In genomic region chr10:133276435-133277201, GRCh38 we compare ENCODE assay signal across 1 cellular context.
TF ChIP-seq lines count a peak whose summit lies in the region.

Gene ADAM8 (minus strand): TSS chr10:133276868. CDS start chr10:133276817, 51 bp downstream.

TF ChIP-seq in GM12878, 131 proteins besides CTCF, POLR2A, EP300 and RAD21 (continued from another document and continues in another):
- TF ChIP-seq PRDM15 (CRISPR knock-in tag; IDR thresholded peaks at IDR 0.05) (no peak), CEBPZ (IDR thresholded peaks at IDR 0.05; ENCODE audit: low read depth, low read length) (no peak), PAX8 (IDR thresholded peaks at IDR 0.05) (no peak), MTA3 (IDR thresholded peaks at IDR 0.05; ENCODE audit: borderline replicate concordance, low read length) (no peak), BRCA1 (IDR thresholded peaks at IDR 0.05; ENCODE audit: low read depth, low read length) (no peak), YY1 (IDR thresholded peaks at IDR 0.05; ENCODE audit: low read depth, low read length) (no peak), ZBTB4 (CRISPR knock-in tag; IDR thresholded peaks at IDR 0.05) (no peak), SUZ12 (IDR thresholded peaks at IDR 0.05; ENCODE audit: unreplicated experiment) (no peak), ZNF622 (IDR thresholded peaks at IDR 0.05) (no peak), TAF1 (IDR thresholded peaks at IDR 0.05; ENCODE audit: borderline replicate concordance, low read depth, low read length) (peak; percentile 72; the same call in 1 of the 2 replicates), IRF3 (IDR thresholded peaks at IDR 0.05) (no peak), ATF7 (IDR thresholded peaks at IDR 0.05; ENCODE audit: low read depth) (no peak), RB1 (IDR thresholded peaks at IDR 0.05; ENCODE audit: borderline replicate concordance) (no peak; the same call in 1 of the 2 replicates), NFIC (IDR thresholded peaks at IDR 0.05; ENCODE audit: low read depth, low read length) (no peak), RUNX3 (IDR thresholded peaks at IDR 0.05; ENCODE audit: low read length) (no peak), SREBF1 (IDR thresholded peaks at IDR 0.05; ENCODE audit: low read length) (no peak), STAT1 (conservative IDR thresholded peaks at IDR 0.05) (0 out of 2 replicates have a peak, but pooled peaks have one; percentile 36), SMAD5 (IDR thresholded peaks at IDR 0.05; ENCODE audit: low read depth) (no peak), RCOR1 (conservative IDR thresholded peaks at IDR 0.05; ENCODE audit: low read depth, low read length) (no peak), ZBED1 (IDR thresholded peaks at IDR 0.05; ENCODE audit: borderline replicate concordance) (no peak), BCL11A (IDR thresholded peaks at IDR 0.05; ENCODE audit: low read depth, low read length) (no peak), CBX3 (IDR thresholded peaks at IDR 0.05; ENCODE audit: borderline replicate concordance, low read depth) (no peak), GABPA (IDR thresholded peaks at IDR 0.05; ENCODE audit: low read depth) (no peak), TBL1XR1 (IDR thresholded peaks at IDR 0.05; ENCODE audit: low read depth, low read length) (no peak), MXI1 (IDR thresholded peaks at IDR 0.05; ENCODE audit: low read depth, low read length) (no peak), ELK1 (IDR thresholded peaks at IDR 0.05; ENCODE audit: low read depth, low read length) (no peak), LARP7 (IDR thresholded peaks at IDR 0.05) (peak; percentile 74), ETV6 (conservative IDR thresholded peaks at IDR 0.05 in 1 of 2, IDR thresholded peaks at IDR 0.05 in 1 of 2; ENCODE audit: borderline replicate concordance in 1 of 2, low read depth in 1 of 2) (no peak), KLF5 (IDR thresholded peaks at IDR 0.05; ENCODE audit: partially characterized antibody) (no peak), ESRRA (IDR thresholded peaks at IDR 0.05; ENCODE audit: low read length) (no peak), FOS (IDR thresholded peaks at IDR 0.05; ENCODE audit: borderline replicate concordance, extremely low read depth, insufficient read length) (no peak), TCF7 (IDR thresholded peaks at IDR 0.05; ENCODE audit: borderline replicate concordance) (no peak), SUPT20H (IDR thresholded peaks at IDR 0.05; ENCODE audit: borderline replicate concordance, control insufficient read depth, low read depth, low read length) (no peak), RAD51 (IDR thresholded peaks at IDR 0.05) (no peak), CUX1 (IDR thresholded peaks at IDR 0.05; ENCODE audit: insufficient replicate concordance, low read depth, low read length) (no peak)
- TF ChIP-seq, protein P1, sequence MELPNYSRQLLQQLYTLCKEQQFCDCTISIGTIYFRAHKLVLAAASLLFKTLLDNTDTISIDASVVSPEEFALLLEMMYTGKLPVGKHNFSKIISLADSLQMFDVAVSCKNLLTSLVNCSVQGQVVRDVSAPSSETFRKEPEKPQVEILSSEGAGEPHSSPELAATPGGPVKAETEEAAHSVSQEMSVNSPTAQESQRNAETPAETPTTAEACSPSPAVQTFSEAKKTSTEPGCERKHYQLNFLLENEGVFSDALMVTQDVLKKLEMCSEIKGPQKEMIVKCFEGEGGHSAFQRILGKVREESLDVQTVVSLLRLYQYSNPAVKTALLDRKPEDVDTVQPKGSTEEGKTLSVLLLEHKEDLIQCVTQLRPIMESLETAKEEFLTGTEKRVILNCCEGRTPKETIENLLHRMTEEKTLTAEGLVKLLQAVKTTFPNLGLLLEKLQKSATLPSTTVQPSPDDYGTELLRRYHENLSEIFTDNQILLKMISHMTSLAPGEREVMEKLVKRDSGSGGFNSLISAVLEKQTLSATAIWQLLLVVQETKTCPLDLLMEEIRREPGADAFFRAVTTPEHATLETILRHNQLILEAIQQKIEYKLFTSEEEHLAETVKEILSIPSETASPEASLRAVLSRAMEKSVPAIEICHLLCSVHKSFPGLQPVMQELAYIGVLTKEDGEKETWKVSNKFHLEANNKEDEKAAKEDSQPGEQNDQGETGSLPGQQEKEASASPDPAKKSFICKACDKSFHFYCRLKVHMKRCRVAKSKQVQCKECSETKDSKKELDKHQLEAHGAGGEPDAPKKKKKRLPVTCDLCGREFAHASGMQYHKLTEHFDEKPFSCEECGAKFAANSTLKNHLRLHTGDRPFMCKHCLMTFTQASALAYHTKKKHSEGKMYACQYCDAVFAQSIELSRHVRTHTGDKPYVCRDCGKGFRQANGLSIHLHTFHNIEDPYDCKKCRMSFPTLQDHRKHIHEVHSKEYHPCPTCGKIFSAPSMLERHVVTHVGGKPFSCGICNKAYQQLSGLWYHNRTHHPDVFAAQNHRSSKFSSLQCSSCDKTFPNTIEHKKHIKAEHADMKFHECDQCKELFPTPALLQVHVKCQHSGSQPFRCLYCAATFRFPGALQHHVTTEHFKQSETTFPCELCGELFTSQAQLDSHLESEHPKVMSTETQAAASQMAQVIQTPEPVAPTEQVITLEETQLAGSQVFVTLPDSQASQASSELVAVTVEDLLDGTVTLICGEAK (IDR thresholded peaks at IDR 0.05; ENCODE audit: borderline replicate concordance): no peak
- TF ChIP-seq, protein P2, sequence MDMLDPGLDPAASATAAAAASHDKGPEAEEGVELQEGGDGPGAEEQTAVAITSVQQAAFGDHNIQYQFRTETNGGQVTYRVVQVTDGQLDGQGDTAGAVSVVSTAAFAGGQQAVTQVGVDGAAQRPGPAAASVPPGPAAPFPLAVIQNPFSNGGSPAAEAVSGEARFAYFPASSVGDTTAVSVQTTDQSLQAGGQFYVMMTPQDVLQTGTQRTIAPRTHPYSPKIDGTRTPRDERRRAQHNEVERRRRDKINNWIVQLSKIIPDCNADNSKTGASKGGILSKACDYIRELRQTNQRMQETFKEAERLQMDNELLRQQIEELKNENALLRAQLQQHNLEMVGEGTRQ (IDR thresholded peaks at IDR 0.05; ENCODE audit: borderline replicate concordance, low read depth, low read length): no peak
